ENCODE assay signal across 17 cellular contexts in the genomic region with DNA sequence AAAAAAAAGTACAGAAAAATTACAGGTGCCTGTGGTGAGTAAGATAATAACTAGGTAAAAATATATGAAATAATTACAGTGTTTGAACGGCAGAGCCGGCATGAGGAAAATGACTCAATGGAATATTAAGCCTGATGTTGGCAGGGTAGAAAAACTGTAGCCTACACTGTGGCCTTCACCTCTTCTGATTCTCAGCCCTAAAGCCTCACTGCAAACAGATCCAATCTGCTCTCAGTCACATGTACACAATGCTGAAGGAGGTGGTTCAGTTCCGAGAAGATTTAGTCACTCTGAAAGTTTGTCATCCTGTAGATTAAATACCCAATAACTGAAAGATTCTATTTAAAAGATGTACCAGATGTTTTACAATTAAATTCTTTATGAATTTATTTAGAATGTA.
"Had no signal": no experiment of that assay in that cellular context is flagged by ENCODE, and none has a peak within 500 bp of the region (broad histone marks: within the 10 kb centered on the region; RNA-seq: fewer than 3 reads in every experiment).

No MANE protein-coding gene starts in this region.

- H3K27ac ChIP-seq: gastrocnemius medialis, ovary, psoas muscle, skin epidermis, spleen, transverse colon, upper lobe of right lung, uterus had no signal

- H3K4me1 ChIP-seq: spleen, transverse colon, upper lobe of right lung, uterus had no signal

- H3K27me3 ChIP-seq: gastrocnemius medialis, ovary, transverse colon, upper lobe of right lung, uterus had no signal

- H3K9me3 ChIP-seq: gastrocnemius medialis, ovary, psoas muscle, spleen, transverse colon, upper lobe of right lung, uterus had no signal

- H3K36me3 ChIP-seq: gastrocnemius medialis, ovary, spleen, transverse colon, upper lobe of right lung, uterus had no signal

- H3K4me3 ChIP-seq: gastrocnemius medialis, lung, ovary, psoas muscle, skin epidermis, spleen, transverse colon, upper lobe of right lung, uterus had no signal

- DNase-seq: cortex of kidney; foreskin fibroblast; gastrocnemius medialis; kidney; natural killer cell; occipital lobe; ovary; posterior cingulate gyrus; psoas muscle; right cardiac atrium; spleen; stimulated activated CD4-positive, alpha-beta T cell treated with anti-CD3 and anti-CD28 coated beads, Interleukin-4, amount 100 ng/mL, for 4 hours; transverse colon; upper lobe of right lung; uterus had no signal
